Comparison of ENCODE assay signal across 1 cellular context in genomic region chr15:100721758-100722550, GRCh38.
A peak's percentile ranks its signal among the peaks of the same experiment; 100 is the strongest.
TF ChIP-seq lines count a peak whose summit lies in the region.

No MANE protein-coding gene starts in this region.

TF ChIP-seq in HepG2, 621 proteins besides CTCF, POLR2A, EP300 and RAD21 (continued from another document):
- TF ChIP-seq HMGXB3 (CRISPR knock-in tag; IDR thresholded peaks at IDR 0.05; ENCODE audit: borderline replicate concordance): peak; percentile 66; the same call in 1 of the 2 replicates
- TF ChIP-seq ZNF605 (CRISPR knock-in tag; IDR thresholded peaks at IDR 0.05): no peak
- peak; percentile 91 for TF ChIP-seq RFX1 (IDR thresholded peaks at IDR 0.05)
- TF ChIP-seq KAT8 (CRISPR knock-in tag; IDR thresholded peaks at IDR 0.05): peak; percentile 24; the same call in 1 of the 2 replicates
- 0 out of 2 replicates have a peak, but pooled peaks have one; percentile 22 for TF ChIP-seq SALL1 (CRISPR knock-in tag; IDR thresholded peaks at IDR 0.05)
- TF ChIP-seq LBX2 (CRISPR knock-in tag; IDR thresholded peaks at IDR 0.05; ENCODE audit: borderline replicate concordance): no peak
- no peak for TF ChIP-seq HNRNPLL (IDR thresholded peaks at IDR 0.05; ENCODE audit: low read depth, low read length, poor library complexity, severe bottlenecking)
- no peak; the same call in 1 of the 2 replicates for TF ChIP-seq ZKSCAN8 (CRISPR knock-in tag; IDR thresholded peaks at IDR 0.05; ENCODE audit: borderline replicate concordance)
- TF ChIP-seq BHLHE40 (IDR thresholded peaks at IDR 0.05; ENCODE audit: low read length): peak; percentile 91
- TF ChIP-seq TEAD3 (CRISPR knock-in tag; optimal IDR thresholded peaks at IDR 0.05; ENCODE audit: borderline replicate concordance): peak; percentile 82
- TF ChIP-seq JDP2 (CRISPR knock-in tag; IDR thresholded peaks at IDR 0.05; ENCODE audit: borderline replicate concordance): no peak
- TF ChIP-seq, protein P1, sequence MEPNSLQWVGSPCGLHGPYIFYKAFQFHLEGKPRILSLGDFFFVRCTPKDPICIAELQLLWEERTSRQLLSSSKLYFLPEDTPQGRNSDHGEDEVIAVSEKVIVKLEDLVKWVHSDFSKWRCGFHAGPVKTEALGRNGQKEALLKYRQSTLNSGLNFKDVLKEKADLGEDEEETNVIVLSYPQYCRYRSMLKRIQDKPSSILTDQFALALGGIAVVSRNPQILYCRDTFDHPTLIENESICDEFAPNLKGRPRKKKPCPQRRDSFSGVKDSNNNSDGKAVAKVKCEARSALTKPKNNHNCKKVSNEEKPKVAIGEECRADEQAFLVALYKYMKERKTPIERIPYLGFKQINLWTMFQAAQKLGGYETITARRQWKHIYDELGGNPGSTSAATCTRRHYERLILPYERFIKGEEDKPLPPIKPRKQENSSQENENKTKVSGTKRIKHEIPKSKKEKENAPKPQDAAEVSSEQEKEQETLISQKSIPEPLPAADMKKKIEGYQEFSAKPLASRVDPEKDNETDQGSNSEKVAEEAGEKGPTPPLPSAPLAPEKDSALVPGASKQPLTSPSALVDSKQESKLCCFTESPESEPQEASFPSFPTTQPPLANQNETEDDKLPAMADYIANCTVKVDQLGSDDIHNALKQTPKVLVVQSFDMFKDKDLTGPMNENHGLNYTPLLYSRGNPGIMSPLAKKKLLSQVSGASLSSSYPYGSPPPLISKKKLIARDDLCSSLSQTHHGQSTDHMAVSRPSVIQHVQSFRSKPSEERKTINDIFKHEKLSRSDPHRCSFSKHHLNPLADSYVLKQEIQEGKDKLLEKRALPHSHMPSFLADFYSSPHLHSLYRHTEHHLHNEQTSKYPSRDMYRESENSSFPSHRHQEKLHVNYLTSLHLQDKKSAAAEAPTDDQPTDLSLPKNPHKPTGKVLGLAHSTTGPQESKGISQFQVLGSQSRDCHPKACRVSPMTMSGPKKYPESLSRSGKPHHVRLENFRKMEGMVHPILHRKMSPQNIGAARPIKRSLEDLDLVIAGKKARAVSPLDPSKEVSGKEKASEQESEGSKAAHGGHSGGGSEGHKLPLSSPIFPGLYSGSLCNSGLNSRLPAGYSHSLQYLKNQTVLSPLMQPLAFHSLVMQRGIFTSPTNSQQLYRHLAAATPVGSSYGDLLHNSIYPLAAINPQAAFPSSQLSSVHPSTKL (CRISPR knock-in tag; IDR thresholded peaks at IDR 0.05): peak; percentile 81
- TF ChIP-seq EHMT2 (IDR thresholded peaks at IDR 0.05; ENCODE audit: borderline replicate concordance, low read depth, low read length): peak; percentile 55; the same call in 1 of the 2 replicates
- TF ChIP-seq THAP11 (CRISPR knock-in tag; IDR thresholded peaks at IDR 0.05): peak; percentile 37
- TF ChIP-seq JUND (CRISPR knock-in tag; IDR thresholded peaks at IDR 0.05): peak; percentile 68; the same call in 1 of the 2 replicates
- TF ChIP-seq, protein P2, sequence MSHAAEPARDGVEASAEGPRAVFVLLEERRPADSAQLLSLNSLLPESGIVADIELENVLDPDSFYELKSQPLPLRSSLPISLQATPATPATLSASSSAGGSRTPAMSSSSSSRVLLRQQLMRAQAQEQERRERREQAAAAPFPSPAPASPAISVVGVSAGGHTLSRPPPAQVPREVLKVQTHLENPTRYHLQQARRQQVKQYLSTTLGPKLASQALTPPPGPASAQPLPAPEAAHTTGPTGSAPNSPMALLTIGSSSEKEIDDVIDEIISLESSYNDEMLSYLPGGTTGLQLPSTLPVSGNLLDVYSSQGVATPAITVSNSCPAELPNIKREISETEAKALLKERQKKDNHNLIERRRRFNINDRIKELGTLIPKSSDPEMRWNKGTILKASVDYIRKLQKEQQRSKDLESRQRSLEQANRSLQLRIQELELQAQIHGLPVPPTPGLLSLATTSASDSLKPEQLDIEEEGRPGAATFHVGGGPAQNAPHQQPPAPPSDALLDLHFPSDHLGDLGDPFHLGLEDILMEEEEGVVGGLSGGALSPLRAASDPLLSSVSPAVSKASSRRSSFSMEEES (CRISPR knock-in tag; IDR thresholded peaks at IDR 0.05): 0 out of 2 replicates have a peak, but pooled peaks have one; percentile 19
- peak; percentile 9; the same call in 1 of the 2 replicates for TF ChIP-seq FOXK1 (CRISPR knock-in tag; IDR thresholded peaks at IDR 0.05; ENCODE audit: borderline replicate concordance, low read depth)
- peak; percentile 30; the same call in 1 of the 2 replicates for TF ChIP-seq RARA (CRISPR knock-in tag; IDR thresholded peaks at IDR 0.05)
- TF ChIP-seq ERF (CRISPR knock-in tag; IDR thresholded peaks at IDR 0.05): 0 out of 2 replicates have a peak, but pooled peaks have one; percentile 30
- 0 out of 2 replicates have a peak, but pooled peaks have one; percentile 43 for TF ChIP-seq ZMYM2 (CRISPR knock-in tag; IDR thresholded peaks at IDR 0.05)
- TF ChIP-seq ZBTB8A (CRISPR knock-in tag; IDR thresholded peaks at IDR 0.05; ENCODE audit: borderline replicate concordance, low read depth): no peak
- TF ChIP-seq ARID3A (IDR thresholded peaks at IDR 0.05; ENCODE audit: low read depth, low read length): peak; percentile 94
- TF ChIP-seq, protein P3, sequence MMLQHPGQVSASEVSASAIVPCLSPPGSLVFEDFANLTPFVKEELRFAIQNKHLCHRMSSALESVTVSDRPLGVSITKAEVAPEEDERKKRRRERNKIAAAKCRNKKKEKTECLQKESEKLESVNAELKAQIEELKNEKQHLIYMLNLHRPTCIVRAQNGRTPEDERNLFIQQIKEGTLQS (CRISPR knock-in tag; IDR thresholded peaks at IDR 0.05): peak; percentile 88
- peak; percentile 13; the same call in 1 of the 2 replicates for TF ChIP-seq CREB1 (IDR thresholded peaks at IDR 0.05)
- peak; percentile 61; the same call in 1 of the 2 replicates for TF ChIP-seq CREB1 (CRISPR knock-in tag; IDR thresholded peaks at IDR 0.05)
- peak; percentile 48; the same call in 1 of the 2 replicates for TF ChIP-seq SOX5 (CRISPR knock-in tag; IDR thresholded peaks at IDR 0.05; ENCODE audit: borderline replicate concordance)
- no peak for TF ChIP-seq ZBTB7A (CRISPR knock-in tag; IDR thresholded peaks at IDR 0.05)
- TF ChIP-seq ZNF576 (CRISPR knock-in tag; IDR thresholded peaks at IDR 0.05): no peak
TF ChIP-seq in HepG2: peak in this region for 62.
